In genomic region chr18:76896677-76897076, GRCh38 we compare ENCODE assay signal across 19 cellular contexts.
DNase-seq lines count a peak whose midpoint lies in the region; ATAC-seq and TF ChIP-seq lines count a peak whose summit lies in the region.
"Had no signal": no experiment of that assay in that cellular context is flagged by ENCODE, and none has a peak within 500 bp of the region (broad histone marks: within the 10 kb centered on the region; RNA-seq: fewer than 3 reads in every experiment).

No MANE protein-coding gene starts in this region.

- H3K4ac ChIP-seq in mesenchymal stem cell (ENCODE audit: low read depth in 1 of 2, low read length in 2 of 2) (no peak overlapping the region), trophoblast cell (ENCODE audit: low read depth, low read length) (no peak overlapping the region)

- H2BK15ac ChIP-seq in mesenchymal stem cell (ENCODE audit: low read depth, poor library complexity, severe bottlenecking) = no peak overlapping the region

- H3K4me1 ChIP-seq in mesenchymal stem cell (ENCODE audit: control insufficient read depth, insufficient read depth, low read depth, low read length) (peaks cover 2% of the 10 kb centered on the region), trophoblast cell (ENCODE audit: control insufficient read depth in 1 of 2, insufficient read depth in 2 of 2, low read length in 2 of 2) (no peaks in the 10 kb centered on the region), right atrium auricular region (no peaks in the 10 kb centered on the region)
- H3K4me1 ChIP-seq: BLaER1 had no signal

- no peak overlapping the region for H3K9ac ChIP-seq in mesenchymal stem cell (ENCODE audit: low read length)
- H3K9ac ChIP-seq in trophoblast cell (ENCODE audit: low read length) = no peak overlapping the region
- H3K9ac ChIP-seq: BLaER1 had no signal

- peak; percentile 39 for ATAC-seq in activated naive CD8-positive, alpha-beta T cell treated with anti-CD3 and anti-CD28 coated beads, Interleukin-2, amount 50 U/mL, for 24 hours
- ATAC-seq: HCT116 had no signal

- peak overlapping the region in 1 of 2 experiments; percentile 49 for H3K14ac ChIP-seq in mesenchymal stem cell (ENCODE audit: low read length in 2 of 2)
- H3K14ac ChIP-seq in trophoblast cell (ENCODE audit: low read length) = no peak overlapping the region

- no peak for TF ChIP-seq CTCF in right atrium auricular region (IDR thresholded peaks at IDR 0.05)

- H4K12ac ChIP-seq in trophoblast cell (ENCODE audit: low read depth, low read length) = no peak overlapping the region

- no peak for DNase-seq in activated naive CD8-positive, alpha-beta T cell treated with anti-CD3 and anti-CD28 coated beads, Interleukin-2, amount 50 U/mL, for 24 hours
- no peak for DNase-seq in activated naive CD8-positive, alpha-beta T cell treated with anti-CD3 and anti-CD28 coated beads for 36 hours
- DNase-seq in mesenchymal stem cell (no peak), trophoblast cell (no peak), right atrium auricular region (ENCODE audit: low spot score) (no peak), SIG-M5 (lab: John Stamatoyannopoulos, UW) (no peak)
- no peak for DNase-seq in activated naive CD4-positive, alpha-beta T cell treated with anti-CD3 and anti-CD28 coated beads for 36 hours
- DNase-seq: 8988T; CD4-positive, alpha-beta memory T cell; DMS153; DMS79; GDM1; GOT3; H7; HFFc6 had no signal

- H3K23ac ChIP-seq in mesenchymal stem cell (ENCODE audit: low read length in 2 of 2) (no peak overlapping the region), trophoblast cell (ENCODE audit: low read length) (no peak overlapping the region)

- H3K9me3 Mint-ChIP-seq in activated naive CD8-positive, alpha-beta T cell treated with anti-CD3 and anti-CD28 coated beads, Interleukin-2, amount 50 U/mL, for 24 hours = no peaks in the 10 kb centered on the region
- no peaks in the 10 kb centered on the region for H3K9me3 Mint-ChIP-seq in activated naive CD8-positive, alpha-beta T cell treated with anti-CD3 and anti-CD28 coated beads for 36 hours
- H3K9me3 Mint-ChIP-seq in activated naive CD4-positive, alpha-beta T cell treated with anti-CD3 and anti-CD28 coated beads for 36 hours = no peaks in the 10 kb centered on the region
- H3K9me3 Mint-ChIP-seq: CD4-positive, alpha-beta memory T cell; HFFc6 had no signal

- H3K4me2 ChIP-seq in mesenchymal stem cell (ENCODE audit: low read length, poor library complexity, severe bottlenecking) (no peak overlapping the region), trophoblast cell (ENCODE audit: low read length) (no peak overlapping the region)
- H3K4me2 ChIP-seq: BLaER1 had no signal

- no peak overlapping the region for H3K27ac ChIP-seq in mesenchymal stem cell (ENCODE audit: low read length, poor library complexity, severe bottlenecking)
- no peak overlapping the region for H3K27ac ChIP-seq in trophoblast cell (ENCODE audit: low read depth, low read length)
- no peak overlapping the region for H3K27ac ChIP-seq in right atrium auricular region
- H3K27ac ChIP-seq: BLaER1, HL-60 had no signal

- peaks cover 34% of the 10 kb centered on the region for H3K36me3 Mint-ChIP-seq in activated naive CD8-positive, alpha-beta T cell treated with anti-CD3 and anti-CD28 coated beads, Interleukin-2, amount 50 U/mL, for 24 hours (ENCODE audit: low read depth)
- peaks cover 43% of the 10 kb centered on the region for H3K36me3 Mint-ChIP-seq in activated naive CD8-positive, alpha-beta T cell treated with anti-CD3 and anti-CD28 coated beads for 36 hours
- peaks cover 34% of the 10 kb centered on the region for H3K36me3 Mint-ChIP-seq in activated naive CD4-positive, alpha-beta T cell treated with anti-CD3 and anti-CD28 coated beads for 36 hours (ENCODE audit: low read depth)

- CTCF ChIA-PET in activated naive CD4-positive, alpha-beta T cell treated with anti-CD3 and anti-CD28 coated beads for 36 hours (lab: Charles Lee) = no interaction called here

- peaks cover 39 to 73% of the 10 kb centered on the region in 2 experiments for H3K36me3 ChIP-seq in mesenchymal stem cell (ENCODE audit: control insufficient read depth in 1 of 2, insufficient read depth in 2 of 2, low read depth in 1 of 2, low read length in 2 of 2)
- H3K36me3 ChIP-seq in trophoblast cell (ENCODE audit: control insufficient read depth in 1 of 2, insufficient read depth in 2 of 2, low read length in 2 of 2) = peaks cover 31 to 35% of the 10 kb centered on the region in 2 experiments
- peaks cover 52% of the 10 kb centered on the region for H3K36me3 ChIP-seq in right atrium auricular region

- H3K18ac ChIP-seq in mesenchymal stem cell (ENCODE audit: low read depth in 1 of 2, low read length in 2 of 2) = no peak overlapping the region
- H3K18ac ChIP-seq in trophoblast cell (ENCODE audit: low read length) = no peak overlapping the region

- H3K4me3 Mint-ChIP-seq in activated naive CD8-positive, alpha-beta T cell treated with anti-CD3 and anti-CD28 coated beads, Interleukin-2, amount 50 U/mL, for 24 hours = no peak overlapping the region
- H3K4me3 Mint-ChIP-seq in activated naive CD8-positive, alpha-beta T cell treated with anti-CD3 and anti-CD28 coated beads for 36 hours = no peak overlapping the region
- no peak overlapping the region for H3K4me3 Mint-ChIP-seq in activated naive CD4-positive, alpha-beta T cell treated with anti-CD3 and anti-CD28 coated beads for 36 hours
- H3K4me3 Mint-ChIP-seq: CD14-positive monocyte; CD4-positive, alpha-beta memory T cell; HFFc6 had no signal

- intact Hi-C loops in activated naive CD4-positive, alpha-beta T cell treated with anti-CD3 and anti-CD28 coated beads for 36 hours (cut with micrococcal nuclease) = no loop called here

- peaks cover 8% of the 10 kb centered on the region for H3K79me1 ChIP-seq in mesenchymal stem cell (replicated peaks; ENCODE audit: low read length, poor library complexity, severe bottlenecking)
- no peaks in the 10 kb centered on the region for H3K79me1 ChIP-seq in trophoblast cell (ENCODE audit: low read length)

- no peaks in the 10 kb centered on the region for H3K27me3 Mint-ChIP-seq in activated naive CD8-positive, alpha-beta T cell treated with anti-CD3 and anti-CD28 coated beads, Interleukin-2, amount 50 U/mL, for 24 hours
- no peaks in the 10 kb centered on the region for H3K27me3 Mint-ChIP-seq in activated naive CD8-positive, alpha-beta T cell treated with anti-CD3 and anti-CD28 coated beads for 36 hours
- H3K27me3 Mint-ChIP-seq in activated naive CD4-positive, alpha-beta T cell treated with anti-CD3 and anti-CD28 coated beads for 36 hours (ENCODE audit: low read depth) = no peaks in the 10 kb centered on the region
- H3K27me3 Mint-ChIP-seq: CD4-positive, alpha-beta memory T cell had no signal

- H3K4me3 ChIP-seq in mesenchymal stem cell (ENCODE audit: insufficient read depth in 1 of 2, low read depth in 1 of 2, low read length in 2 of 2) = no peak overlapping the region
- peak overlapping the region; percentile 41 for H3K4me3 ChIP-seq in trophoblast cell (ENCODE audit: low read depth, low read length)
- no peak overlapping the region for H3K4me3 ChIP-seq in right atrium auricular region
- H3K4me3 ChIP-seq: BLaER1 had no signal

- H2AK5ac ChIP-seq in mesenchymal stem cell (ENCODE audit: low read length, severe bottlenecking) (no peak overlapping the region), trophoblast cell (ENCODE audit: low read length) (no peak overlapping the region)

- H2BK5ac ChIP-seq in mesenchymal stem cell (ENCODE audit: low read depth, low read length, poor library complexity, severe bottlenecking) (no peak overlapping the region), trophoblast cell (ENCODE audit: low read depth, low read length, poor library complexity) (no peak overlapping the region)

- H3K9me3 ChIP-seq in mesenchymal stem cell (ENCODE audit: control insufficient read depth, low read length) (no peaks in the 10 kb centered on the region), trophoblast cell (ENCODE audit: insufficient read depth, low read depth, low read length) (peaks cover 23% of the 10 kb centered on the region), right atrium auricular region (no peaks in the 10 kb centered on the region)

- peak overlapping the region; percentile 34 for H4K91ac ChIP-seq in mesenchymal stem cell (ENCODE audit: low read length)
- no peak overlapping the region for H4K91ac ChIP-seq in trophoblast cell (ENCODE audit: low read depth, low read length)

- H4K8ac ChIP-seq in mesenchymal stem cell (ENCODE audit: low read length) = no peak overlapping the region
- no peak overlapping the region for H4K8ac ChIP-seq in trophoblast cell (ENCODE audit: low read depth, low read length)

- H2BK120ac ChIP-seq in mesenchymal stem cell (ENCODE audit: low read depth, low read length) (no peak overlapping the region), trophoblast cell (ENCODE audit: insufficient read depth, low read length, poor library complexity) (no peak overlapping the region)

- H3K27ac Mint-ChIP-seq in activated naive CD8-positive, alpha-beta T cell treated with anti-CD3 and anti-CD28 coated beads, Interleukin-2, amount 50 U/mL, for 24 hours = no peak overlapping the region
- no peak overlapping the region for H3K27ac Mint-ChIP-seq in activated naive CD8-positive, alpha-beta T cell treated with anti-CD3 and anti-CD28 coated beads for 36 hours
- H3K27ac Mint-ChIP-seq in activated naive CD4-positive, alpha-beta T cell treated with anti-CD3 and anti-CD28 coated beads for 36 hours = no peak overlapping the region
- H3K27ac Mint-ChIP-seq: CD4-positive, alpha-beta memory T cell; HFFc6 had no signal

- H3K79me2 ChIP-seq in trophoblast cell (ENCODE audit: control insufficient read depth, insufficient read depth, low read length, poor library complexity) = no peaks in the 10 kb centered on the region

- no peak overlapping the region for H2AFZ ChIP-seq in mesenchymal stem cell (ENCODE audit: low read depth, low read length)
- no peak overlapping the region for H2AFZ ChIP-seq in trophoblast cell (ENCODE audit: insufficient read depth, low read length, poor library complexity)

- no peaks in the 10 kb centered on the region for H3K4me1 Mint-ChIP-seq in activated naive CD8-positive, alpha-beta T cell treated with anti-CD3 and anti-CD28 coated beads, Interleukin-2, amount 50 U/mL, for 24 hours
- H3K4me1 Mint-ChIP-seq in activated naive CD8-positive, alpha-beta T cell treated with anti-CD3 and anti-CD28 coated beads for 36 hours = no peaks in the 10 kb centered on the region
- H3K4me1 Mint-ChIP-seq in activated naive CD4-positive, alpha-beta T cell treated with anti-CD3 and anti-CD28 coated beads for 36 hours (ENCODE audit: low read depth) = no peaks in the 10 kb centered on the region
- H3K4me1 Mint-ChIP-seq: CD14-positive monocyte; CD4-positive, alpha-beta memory T cell had no signal

- no peaks in the 10 kb centered on the region for H3K27me3 ChIP-seq in mesenchymal stem cell (ENCODE audit: control insufficient read depth in 1 of 2, insufficient read depth in 1 of 2, low read length in 2 of 2)
- no peaks in the 10 kb centered on the region for H3K27me3 ChIP-seq in trophoblast cell (ENCODE audit: insufficient read depth, low read length)
- no peaks in the 10 kb centered on the region for H3K27me3 ChIP-seq in right atrium auricular region
- H3K27me3 ChIP-seq: BLaER1 had no signal

- H2BK12ac ChIP-seq in mesenchymal stem cell (ENCODE audit: low read length in 2 of 2) = no peak overlapping the region
- H2BK12ac ChIP-seq in trophoblast cell (ENCODE audit: low read length) = no peak overlapping the region
